In genomic region chr5:107853696-107854095, GRCh38 we compare ENCODE assay signal across 21 cellular contexts.
"Had no signal": no experiment of that assay in that cellular context is flagged by ENCODE, and none has a peak within 500 bp of the region (broad histone marks: within the 10 kb centered on the region; RNA-seq: fewer than 3 reads in every experiment).

No MANE protein-coding gene starts in this region.

- ATAC-seq: HepG2, SK-N-SH treated with all-trans-retinoic acid at 6 μM for 48 hours had no signal

- DNase-seq: IMR-90, Karpas-422, KG1, MM.1S, MV-4-11, NCI-H1048, NCI-H1105, NCI-H1417, NCI-H1436 treated with DMSO at 0.1 percent for 48 hours, NCI-H1694, NCI-H187 treated with DMSO at 0.1 percent for 48 hours, NCI-H2029 treated with DMSO at 0.1 percent for 48 hours, NCI-H2171 treated with DMSO at 0.1 percent for 48 hours, NCI-H345, NCI-H446 treated with DMSO at 0.1 percent for 48 hours, NCI-H510A treated with DMSO at 0.1 percent for 48 hours, Right ventricle myocardium superior, RPMI8226, SIG-M5 had no signal
